In the genomic region with DNA sequence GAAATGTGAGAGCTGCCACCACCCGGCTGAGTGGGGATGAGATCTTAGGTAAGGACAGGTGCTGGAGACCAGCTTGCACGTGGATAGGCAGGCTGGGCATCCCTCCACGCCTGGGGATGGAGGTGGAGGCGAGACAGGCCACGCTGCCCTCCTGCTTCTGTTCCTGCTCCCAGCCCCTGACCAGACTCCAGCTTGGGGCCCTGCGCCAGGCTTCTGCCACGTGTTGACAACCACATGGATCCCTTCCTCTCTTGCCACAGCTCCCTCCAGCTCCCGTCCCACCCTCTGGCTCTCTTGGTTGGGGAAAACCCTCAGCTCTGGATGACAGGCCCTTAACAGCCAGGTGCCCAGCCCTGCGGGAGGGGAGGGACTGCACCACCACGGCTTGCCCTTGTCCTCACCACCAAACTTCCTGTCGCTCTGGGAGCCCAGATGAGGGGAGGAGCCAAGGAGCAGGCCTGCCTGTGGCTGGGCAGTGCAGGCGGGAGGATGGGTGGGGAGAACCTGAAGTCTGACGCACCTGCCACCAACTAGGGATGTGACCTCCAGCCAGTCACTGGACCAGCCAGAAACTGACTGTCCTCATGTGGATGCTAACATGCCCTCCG, we compare ENCODE assay signal across 8 cellular contexts. TPM values are rescaled to one million over a fixed set of nuclear protein-coding genes. Genes with fewer than 3 reads are reported as not detected.
A peak's percentile ranks its signal among the peaks of the same experiment; 100 is the strongest.
DNase-seq lines count a peak whose midpoint lies in the region; ATAC-seq and TF ChIP-seq lines count a peak whose summit lies in the region.

No MANE protein-coding gene starts in this region.

- DNase-seq in DMS53 treated with DMSO at 0.1 percent for 48 hours (lab: John Stamatoyannopoulos, UW; ENCODE audit: unreplicated experiment) (peak; percentile 91), M059J (ENCODE audit: low read depth) (peak; percentile 34), iPS-NIHi7 (ENCODE audit: extremely low spot score) (peak; percentile 49), glomerular visceral epithelial cell (ENCODE audit: extremely low spot score) (no peak)
- DNase-seq in activated CD4-positive, alpha-beta T cell treated with anti-CD3 and anti-CD28 coated beads, Interleukin-2, amount 50 U/mL, for 48 hours, result peak; percentile 59 to 69
- DNase-seq in stimulated activated naive CD8-positive, alpha-beta T cell treated with anti-CD3 and anti-CD28 coated beads, Interleukin-15, Interleukin-2, amounts not matched to agents 100 U/mL and 50 U/mL, for 24 hours, result peak; percentile 60

- no peak for TF ChIP-seq POLR2A in GM18505 (IDR thresholded peaks at IDR 0.05; ENCODE audit: borderline replicate concordance, extremely low read depth, insufficient read depth, insufficient read length)

- peak; percentile 65 for ATAC-seq in stimulated activated naive CD8-positive, alpha-beta T cell treated with anti-CD3 and anti-CD28 coated beads, Interleukin-15, Interleukin-2, amounts not matched to agents 100 U/mL and 50 U/mL, for 24 hours
- ATAC-seq in GM18505 (IDR thresholded peaks at IDR 0.05; ENCODE audit: unreplicated experiment), result no peak
- ATAC-seq in HG03095 (IDR thresholded peaks at IDR 0.05; ENCODE audit: unreplicated experiment), result no peak

RNA-seq across cellular contexts. Expression of gene KCNH2, which starts 36.0 kb away (rescaled TPM):
- 0.30 and 0.37 TPM in 2 replicates for total RNA-seq in M059J (2014; rRNA removed; shearing (Covaris generic))

RNA-seq across cellular contexts. Expression of gene NOS3, which starts 48.7 kb away (rescaled TPM):
- total RNA-seq in M059J (2014; rRNA removed; shearing (Covaris generic)), result not detected in 2 replicates
